Comparison of ENCODE assay signal across 26 cellular contexts in genomic region chr4:48295116-48295515, GRCh38. TPM values are rescaled to one million over a fixed set of nuclear protein-coding genes. Genes with fewer than 3 reads are reported as not detected.
"Had no signal": no experiment of that assay in that cellular context is flagged by ENCODE, and none has a peak within 500 bp of the region (broad histone marks: within the 10 kb centered on the region; RNA-seq: fewer than 3 reads in every experiment).

No MANE protein-coding gene starts in this region.

- H3K9me3 ChIP-seq: colonic mucosa, gastrocnemius medialis, left ventricle myocardium inferior, sigmoid colon, tibial nerve had no signal

- H3K27ac ChIP-seq: cardiac muscle cell, colonic mucosa, dorsolateral prefrontal cortex, gastrocnemius medialis, hepatocyte, left ventricle myocardium inferior, sigmoid colon, tibial nerve had no signal

- H3K79me2 ChIP-seq: hepatocyte had no signal

- H3K27me3 ChIP-seq: cardiac muscle cell, colonic mucosa, dorsolateral prefrontal cortex, gastrocnemius medialis, hepatocyte, sigmoid colon, tibial nerve had no signal

- H3K4me1 ChIP-seq: colonic mucosa, gastrocnemius medialis, left ventricle myocardium inferior, sigmoid colon, tibial nerve had no signal

- H3K4me3 ChIP-seq: cardiac muscle cell, colonic mucosa, dorsolateral prefrontal cortex, gastrocnemius medialis, hepatocyte, left ventricle myocardium inferior, lung, sigmoid colon, smooth muscle cell, tibial nerve had no signal

- DNase-seq: activated CD4-positive, alpha-beta T cell treated with anti-CD3 and anti-CD28 coated beads for 36 hours; activated CD4-positive, CD25-positive, alpha-beta regulatory T cell; activated CD8-positive, alpha-beta memory T cell treated with anti-CD3 and anti-CD28 coated beads, Interleukin-2, amount 10 ng/mL, durations not matched to agents 7 days and 5 days; activated CD8-positive, alpha-beta T cell treated with anti-CD3 and anti-CD28 coated beads, Interleukin-2, amount 10 ng/mL, durations not matched to agents 7 days and 5 days; activated naive CD8-positive, alpha-beta T cell treated with anti-CD3 and anti-CD28 coated beads, Interleukin-2, amount 50 U/mL, for 24 hours; activated T-cell treated with anti-CD3 and anti-CD28 coated beads, Interleukin-2, amount 50 U/mL, for 48 hours; anterior cingulate cortex; cerebellar nuclear complex; colonic mucosa; dorsolateral prefrontal cortex; effector memory CD8-positive, alpha-beta T cell; gastrocnemius medialis; glutamatergic neuron; islet precursor cell; left ventricle myocardium inferior; mesendoderm; retina; sigmoid colon; stimulated activated CD4-positive, alpha-beta T cell treated with anti-CD3 and anti-CD28 coated beads, Interleukin-2, amount 100 ng/mL, for 24 hours; stimulated activated naive B cell treated with anti-CD40 and anti-IgM and Interleukin-4, amounts not matched to agents 10 μg/mL and 1 μg/mL and 100 μg/mL, for 72 hours had no signal

- H3K36me3 ChIP-seq: cardiac muscle cell, colonic mucosa, gastrocnemius medialis, left ventricle myocardium inferior, sigmoid colon, tibial nerve had no signal

- H3K4me2 ChIP-seq: hepatocyte, smooth muscle cell had no signal

- H2AFZ ChIP-seq: hepatocyte had no signal

- ATAC-seq: activated CD4-positive, alpha-beta T cell treated with anti-CD3 and anti-CD28 coated beads for 36 hours; activated CD8-positive, alpha-beta memory T cell treated with anti-CD3 and anti-CD28 coated beads, Interleukin-2, amount 10 ng/mL, durations not matched to agents 7 days and 5 days; activated CD8-positive, alpha-beta T cell treated with anti-CD3 and anti-CD28 coated beads, Interleukin-2, amount 10 ng/mL, durations not matched to agents 7 days and 5 days; activated naive CD8-positive, alpha-beta T cell treated with anti-CD3 and anti-CD28 coated beads, Interleukin-2, amount 50 U/mL, for 24 hours; effector memory CD8-positive, alpha-beta T cell; gastrocnemius medialis; stimulated activated naive B cell treated with anti-CD40 and anti-IgM and Interleukin-4, amounts not matched to agents 10 μg/mL and 1 μg/mL and 100 μg/mL, for 72 hours had no signal

RNA-seq across cellular contexts. Expression of gene TEC, which starts 25.5 kb away (rescaled TPM):
- total RNA-seq: osteocyte had no signal
